Comparison of ENCODE assay signal across 39 cellular contexts in the genomic region with DNA sequence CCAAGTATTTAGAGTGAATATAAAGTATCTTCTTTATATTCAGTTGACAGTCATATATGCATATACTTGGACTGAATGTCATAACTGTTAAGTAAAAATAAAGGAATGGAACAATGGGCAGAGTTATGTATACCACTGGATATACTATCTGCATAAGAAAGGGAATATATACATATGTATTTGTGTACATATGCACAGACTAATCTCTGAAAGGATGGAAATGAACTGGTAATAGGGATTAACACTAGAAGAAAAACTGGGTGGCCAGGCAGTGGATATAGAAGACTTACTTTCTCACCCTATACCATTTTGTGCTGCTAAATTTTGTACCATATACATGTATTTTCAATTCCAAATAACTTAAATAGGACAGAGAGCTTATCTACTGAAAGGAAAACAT.
"Had no signal": no experiment of that assay in that cellular context is flagged by ENCODE, and none has a peak within 500 bp of the region (broad histone marks: within the 10 kb centered on the region; RNA-seq: fewer than 3 reads in every experiment).

No MANE protein-coding gene starts in this region.

- H3K27me3 ChIP-seq: adrenal gland, ascending aorta, body of pancreas, brain microvascular endothelial cell, breast epithelium had no signal

- FAIRE-seq: astrocyte, bronchial epithelial cell had no signal

- H3K36me3 Mint-ChIP-seq: activated naive CD4-positive, alpha-beta T cell treated with anti-CD3 and anti-CD28 coated beads, Interleukin-2, amount 50 U/mL, for 72 hours had no signal

- H3K4me1 ChIP-seq: breast epithelium had no signal

- H3K27ac Mint-ChIP-seq: activated naive CD4-positive, alpha-beta T cell treated with anti-CD3 and anti-CD28 coated beads for 36 hours; activated naive CD4-positive, alpha-beta T cell treated with anti-CD3 and anti-CD28 coated beads, Interleukin-2, amount 10 ng/mL, durations not matched to agents 7 days and 5 days; activated naive CD4-positive, alpha-beta T cell treated with anti-CD3 and anti-CD28 coated beads, Interleukin-2, amount 50 U/mL, for 24 hours; activated naive CD4-positive, alpha-beta T cell treated with anti-CD3 and anti-CD28 coated beads, Interleukin-2, amount 50 U/mL, for 72 hours; activated naive CD8-positive, alpha-beta T cell; activated naive CD8-positive, alpha-beta T cell treated with anti-CD3 and anti-CD28 coated beads for 36 hours; activated naive CD8-positive, alpha-beta T cell treated with anti-CD3 and anti-CD28 coated beads, Interleukin-2, amount 10 ng/mL, durations not matched to agents 7 days and 5 days; activated naive CD8-positive, alpha-beta T cell treated with anti-CD3 and anti-CD28 coated beads, Interleukin-2, amount 50 U/mL, for 24 hours; activated T-cell treated with anti-CD3 and anti-CD28 coated beads, Interleukin-2, amount 50 U/mL, for 24 hours; activated T-cell treated with anti-CD3 and anti-CD28 coated beads, Interleukin-2, amount 50 U/mL, for 72 hours; activated T-helper 1 cell treated with anti-CD3 and anti-CD28 coated beads, Interleukin-12 subunit alpha, Interleukin-12 subunit beta, Interleukin-2, Interleukin-4 antibody, amounts not matched to agents 30 ng/mL and 10 ng/mL and 1 ng/mL, durations not matched to agents 14 hours and 24 hours and 36 hours; activated T-helper 17 cell treated with anti-CD3 and anti-CD28 coated beads, Interleukin-2, amount 50 U/mL, for 72 hours; activated T-helper 2 cell treated with anti-CD3 and anti-CD28 coated beads, Interferon-gamma antibody, Interleukin-2, Interleukin-4, amounts not matched to agents 10 μg/mL and 5 μg/mL and 100 μg/mL, durations not matched to agents 14 hours and 24 hours and 36 hours; brain had no signal

- H3K4me3 ChIP-seq: adrenal gland, ascending aorta, body of pancreas, breast epithelium had no signal

- H3K9me3 ChIP-seq: adrenal gland, ascending aorta, body of pancreas, breast epithelium had no signal

- H3K36me3 ChIP-seq: adrenal gland, ascending aorta, brain microvascular endothelial cell, breast epithelium had no signal

- H3K4me3 Mint-ChIP-seq: activated naive CD4-positive, alpha-beta T cell treated with anti-CD3 and anti-CD28 coated beads for 36 hours; activated naive CD4-positive, alpha-beta T cell treated with anti-CD3 and anti-CD28 coated beads, Interleukin-2, amount 10 ng/mL, durations not matched to agents 7 days and 5 days; activated naive CD4-positive, alpha-beta T cell treated with anti-CD3 and anti-CD28 coated beads, Interleukin-2, amount 50 U/mL, for 24 hours; activated naive CD8-positive, alpha-beta T cell; activated naive CD8-positive, alpha-beta T cell treated with anti-CD3 and anti-CD28 coated beads for 36 hours; activated naive CD8-positive, alpha-beta T cell treated with anti-CD3 and anti-CD28 coated beads, Interleukin-2, amount 10 ng/mL, durations not matched to agents 7 days and 5 days; activated naive CD8-positive, alpha-beta T cell treated with anti-CD3 and anti-CD28 coated beads, Interleukin-2, amount 50 U/mL, for 24 hours; activated T-cell treated with anti-CD3 and anti-CD28 coated beads, Interleukin-2, amount 50 U/mL, for 24 hours; activated T-cell treated with anti-CD3 and anti-CD28 coated beads, Interleukin-2, amount 50 U/mL, for 4 hours; activated T-cell treated with anti-CD3 and anti-CD28 coated beads, Interleukin-2, amount 50 U/mL, for 72 hours; activated T-helper 1 cell treated with anti-CD3 and anti-CD28 coated beads, Interleukin-12 subunit alpha, Interleukin-12 subunit beta, Interleukin-2, Interleukin-4 antibody, amounts not matched to agents 30 ng/mL and 10 ng/mL and 1 ng/mL, durations not matched to agents 14 hours and 24 hours and 36 hours; activated T-helper 17 cell treated with anti-CD3 and anti-CD28 coated beads, Interleukin-2, amount 50 U/mL, for 72 hours; brain; central memory CD8-positive, alpha-beta T cell had no signal

- H3K27me3 Mint-ChIP-seq: activated naive CD4-positive, alpha-beta T cell treated with anti-CD3 and anti-CD28 coated beads, Interleukin-2, amount 10 ng/mL, durations not matched to agents 7 days and 5 days; activated naive CD4-positive, alpha-beta T cell treated with anti-CD3 and anti-CD28 coated beads, Interleukin-2, amount 50 U/mL, for 24 hours; activated naive CD8-positive, alpha-beta T cell; activated naive CD8-positive, alpha-beta T cell treated with anti-CD3 and anti-CD28 coated beads for 36 hours; activated naive CD8-positive, alpha-beta T cell treated with anti-CD3 and anti-CD28 coated beads, Interleukin-2, amount 10 ng/mL, durations not matched to agents 7 days and 5 days; activated naive CD8-positive, alpha-beta T cell treated with anti-CD3 and anti-CD28 coated beads, Interleukin-2, amount 50 U/mL, for 24 hours; activated T-cell treated with anti-CD3 and anti-CD28 coated beads, Interleukin-2, amount 50 U/mL, for 24 hours; activated T-helper 17 cell treated with anti-CD3 and anti-CD28 coated beads, Interleukin-2, amount 50 U/mL, for 72 hours; brain; central memory CD8-positive, alpha-beta T cell had no signal

- H3K27ac ChIP-seq: adrenal gland, ascending aorta, body of pancreas, brain microvascular endothelial cell, breast epithelium had no signal

- ATAC-seq: activated naive CD4-positive, alpha-beta T cell treated with anti-CD3 and anti-CD28 coated beads, Interleukin-2, amount 50 U/mL, for 72 hours; activated naive CD8-positive, alpha-beta T cell treated with anti-CD3 and anti-CD28 coated beads, Interleukin-2, amount 50 U/mL, for 24 hours; activated T-cell treated with anti-CD3 and anti-CD28 coated beads, Interleukin-2, amount 50 U/mL, for 4 hours; activated T-cell treated with anti-CD3 and anti-CD28 coated beads, Interleukin-2, amount 50 U/mL, for 72 hours; activated T-helper 17 cell treated with anti-CD3 and anti-CD28 coated beads, Interleukin-2, amount 50 U/mL, for 72 hours; body of pancreas had no signal

- DNase-seq: activated effector memory CD4-positive, alpha-beta T cell treated with anti-CD3 and anti-CD28 coated beads, Interleukin-2, amount 50 U/mL, for 16 hours; activated effector memory CD4-positive, alpha-beta T cell treated with Interleukin-2 at 50 U/mL for 16 hours; activated gamma-delta T cell; activated gamma-delta T cell treated with Interleukin-2 at 50 U/mL for 16 hours; activated naive CD4-positive, alpha-beta T cell; activated naive CD4-positive, alpha-beta T cell treated with anti-CD3 and anti-CD28 coated beads for 36 hours; activated naive CD4-positive, alpha-beta T cell treated with anti-CD3 and anti-CD28 coated beads, Interleukin-2, amount 10 ng/mL, durations not matched to agents 7 days and 5 days; activated naive CD4-positive, alpha-beta T cell treated with anti-CD3 and anti-CD28 coated beads, Interleukin-2, amount 50 U/mL, for 16 hours; activated naive CD4-positive, alpha-beta T cell treated with Interleukin-2 at 50 U/mL for 16 hours; activated naive CD8-positive, alpha-beta T cell treated with anti-CD3 and anti-CD28 coated beads for 36 hours; activated naive CD8-positive, alpha-beta T cell treated with anti-CD3 and anti-CD28 coated beads, Interleukin-2, amount 10 ng/mL, durations not matched to agents 7 days and 5 days; activated naive CD8-positive, alpha-beta T cell treated with anti-CD3 and anti-CD28 coated beads, Interleukin-2, amount 50 U/mL, for 24 hours; activated T-cell treated with anti-CD3 and anti-CD28 coated beads for 4 hours; activated T-cell treated with anti-CD3 and anti-CD28 coated beads, Interleukin-2, amount 50 U/mL, for 1 hour; activated T-cell treated with anti-CD3 and anti-CD28 coated beads, Interleukin-2, amount 50 U/mL, for 24 hours; activated T-cell treated with anti-CD3 and anti-CD28 coated beads, Interleukin-2, amount 50 U/mL, for 4 hours; activated T-cell treated with anti-CD3 and anti-CD28 coated beads, Interleukin-2, amount 50 U/mL, for 72 hours; adrenal gland; amniotic stem cell; amygdala; anterior cingulate cortex; aorta; body of pancreas; brain microvascular endothelial cell; caudate nucleus; central memory CD4-positive, alpha-beta T cell; cerebellar nuclear complex had no signal
